Comparison of ENCODE assay signal across 8 cellular contexts in the genomic region with DNA sequence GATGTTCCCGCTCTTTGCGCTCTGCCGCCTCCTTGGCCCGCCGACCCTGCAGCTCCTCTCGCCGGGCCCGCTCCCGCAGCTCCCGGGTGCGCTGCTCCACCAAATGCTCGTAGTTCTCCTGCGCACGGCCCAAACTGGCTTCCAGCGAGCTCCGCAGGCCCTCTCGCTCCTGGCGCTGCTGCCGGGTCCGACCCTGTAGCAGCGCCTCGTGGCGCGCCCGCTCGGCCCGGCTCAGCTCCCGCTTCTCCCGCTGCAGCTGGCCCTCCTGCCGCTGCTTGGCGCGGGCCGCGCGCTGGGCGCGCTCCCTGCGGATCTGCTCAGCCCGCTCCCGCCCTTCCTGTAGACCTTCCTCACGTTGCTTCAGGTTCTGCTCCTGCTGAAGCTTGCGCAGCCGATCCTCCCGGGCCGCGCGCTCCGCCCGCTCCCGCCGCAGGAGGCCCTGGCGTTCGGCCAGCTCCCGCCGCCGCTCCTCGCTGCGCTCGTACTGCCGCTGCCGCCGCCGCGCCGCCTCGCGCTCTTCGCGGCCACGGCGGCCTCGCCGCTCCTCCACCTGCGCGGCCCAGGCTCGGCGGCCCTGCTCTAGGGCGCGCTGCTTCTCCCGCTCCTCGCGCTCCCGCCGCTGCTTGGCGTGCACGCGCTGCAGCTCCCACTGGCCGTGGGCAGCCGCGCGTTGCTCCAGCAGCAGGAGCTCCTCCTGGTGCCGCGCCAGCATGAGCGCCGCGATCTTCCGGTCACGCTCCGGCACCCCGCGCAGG. TPM values are rescaled to one million over a fixed set of nuclear protein-coding genes. Genes with fewer than 3 reads are reported as not detected.
A peak's percentile ranks its signal among the peaks of the same experiment; 100 is the strongest.
DNase-seq lines count a peak whose midpoint lies in the region; ATAC-seq and TF ChIP-seq lines count a peak whose summit lies in the region.

No MANE protein-coding gene starts in this region.

- H3K27me3 ChIP-seq in BJ (ENCODE audit: control insufficient read depth, insufficient read depth, low read length), result peaks cover 51% of the 10 kb centered on the region

- ATAC-seq in mucosa of descending colon (peak; percentile 60), HG02610 (IDR thresholded peaks at IDR 0.05; ENCODE audit: unreplicated experiment) (no peak)

- POLR2A ChIA-PET in BJ (lab: Charles Lee), result no interaction called here

- peaks cover 24% of the 10 kb centered on the region for H3K4me1 ChIP-seq in mucosa of descending colon (ENCODE audit: low read depth)

- CTCF ChIA-PET in BJ (lab: Yijun Ruan, JAX), result interaction anchor here (0.7 to 6.3 kb wide), 13 partner anchors 8 to 330 kb away, joined by 3 to 49 read pairs (median 10); no protein-coding TSS in a partner anchor

- no peak for TF ChIP-seq CTCF in BJ (IDR thresholded peaks at IDR 0.05; ENCODE audit: insufficient read depth, low read depth, low read length)
- no peak for TF ChIP-seq CTCF in mucosa of descending colon (IDR thresholded peaks at IDR 0.05)

- intact Hi-C loops in mucosa of descending colon (cut with DNase I, micrococcal nuclease), result no loop called here

- DNase-seq in BJ (ENCODE audit: low read depth) (no peak), LoVo (ENCODE audit: low spot score) (peak; percentile 49), dermis blood vessel endothelial cell (peak; percentile 39), mucosa of descending colon (peak in 1 of 3 donors; percentile 59), HPDE6-E6E7 (ENCODE audit: extremely low spot score) (no peak), activated gamma-delta T cell treated with Interleukin-2 at 50 U/mL for 16 hours (no peak), retina (no peak)

- H3K9me3 ChIP-seq in mucosa of descending colon, result no peaks in the 10 kb centered on the region

- peak overlapping the region; percentile 9; the same call in 1 of the 2 replicates for H3K4me3 ChIP-seq in BJ (ENCODE audit: low read depth, low read length)
- no peak overlapping the region for H3K4me3 ChIP-seq in mucosa of descending colon

- H3K36me3 ChIP-seq in BJ (ENCODE audit: control insufficient read depth, insufficient read depth, low read length), result no peaks in the 10 kb centered on the region
- H3K36me3 ChIP-seq in mucosa of descending colon (ENCODE audit: low read depth), result no peaks in the 10 kb centered on the region

RNA-seq across cellular contexts. Expression of a gene that starts 2.6 kb away (rescaled TPM):
- not detected in 2 replicates for polyA plus RNA-seq in BJ (2011; rRNA removed)
- polyA minus RNA-seq in BJ (2011; rRNA and poly(A)+ RNA removed), result not detected in 2 replicates
- not detected in 2 replicates for total RNA-seq in dermis blood vessel endothelial cell
- total RNA-seq in mucosa of descending colon, result not detected

RNA-seq across cellular contexts. Expression of a gene that starts 39.3 kb away (rescaled TPM):
- 15.9 and 20.3 TPM in 2 replicates for polyA plus RNA-seq in BJ (2011; rRNA removed)
- polyA minus RNA-seq in BJ (2011; rRNA and poly(A)+ RNA removed), result 22.2 and 23.0 TPM in 2 replicates
- 15.5 and 19.6 TPM in 2 replicates for total RNA-seq in dermis blood vessel endothelial cell
- total RNA-seq in mucosa of descending colon, result 10 to 100 TPM; 56.3 to 98.3 (median 95.6) TPM

Comparison
In these comparisons a context has a peak if more than half of its experiments do, and no peak if none do; other contexts are left out.
1. DNase-seq: peak in LoVo (single experiment) and dermis blood vessel endothelial cell (single experiment); none in BJ (single experiment), HPDE6-E6E7 (single experiment), activated gamma-delta T cell treated with Interleukin-2 at 50 U/mL for 16 hours (single experiment) and retina (single experiment).